Comparison of ENCODE assay signal across 14 cellular contexts in the genomic region with DNA sequence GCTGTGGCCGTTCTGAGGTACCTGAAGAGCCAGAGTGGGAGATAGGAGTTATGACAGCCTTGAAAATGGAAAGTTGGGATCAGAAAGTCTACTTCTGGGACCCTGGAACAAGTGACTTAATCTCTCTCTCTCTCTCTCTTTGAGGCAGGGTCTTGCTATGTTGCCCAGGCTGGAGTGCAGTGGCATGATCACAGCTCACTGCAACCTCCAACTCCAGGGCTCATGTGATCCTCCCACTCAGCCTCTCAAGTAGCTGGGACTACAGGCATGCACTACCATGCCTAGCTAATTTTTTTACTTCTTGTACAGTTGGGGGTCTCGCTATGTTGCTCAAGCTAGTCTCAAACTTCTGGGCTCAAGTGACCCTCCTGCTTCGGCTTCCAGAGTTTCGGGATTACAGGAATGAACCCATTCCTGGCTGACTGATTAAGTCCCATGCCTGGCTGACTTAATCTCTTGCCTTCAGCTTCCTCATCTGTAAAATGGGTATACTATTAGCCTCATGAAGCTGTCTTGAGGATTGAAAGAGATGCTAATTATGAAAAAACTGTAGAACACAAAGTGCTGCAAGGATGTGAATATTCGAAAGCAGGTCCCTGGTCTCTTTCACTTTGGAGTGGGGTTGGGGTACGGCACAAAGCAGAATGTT.
DNase-seq lines count a peak whose midpoint lies in the region; ATAC-seq, FAIRE-seq and TF ChIP-seq lines count a peak whose summit lies in the region.
"Had no signal": no experiment of that assay in that cellular context is flagged by ENCODE, and none has a peak within 500 bp of the region (broad histone marks: within the 10 kb centered on the region; RNA-seq: fewer than 3 reads in every experiment).

No MANE protein-coding gene starts in this region.

- in situ Hi-C loops in HepG2 (cut with HindIII; ENCODE audit: extremely low pct_ligation_motif_present, low pct_unique_long_range_greater_than_20kb), result no loop called here

- H3K27ac ChIP-seq in MM.1S (ENCODE audit: low read length) (peak overlapping the region; percentile 97), HepG2 (ENCODE audit: extremely low read length, insufficient read depth, low read length) (no peak overlapping the region), thymus (ENCODE audit: low read depth) (peak overlapping the region; percentile 98)

- no peaks in the 10 kb centered on the region for H3K27me3 ChIP-seq in MM.1S (replicated peaks; ENCODE audit: insufficient read depth, low read length)
- no peaks in the 10 kb centered on the region for H3K27me3 ChIP-seq in HepG2 (ENCODE audit: control insufficient read depth in 1 of 2, insufficient read depth in 2 of 2, low read length in 2 of 2)
- no peaks in the 10 kb centered on the region for H3K27me3 ChIP-seq in thymus (ENCODE audit: control insufficient read depth, insufficient read depth)
- H3K27me3 ChIP-seq: body of pancreas, pancreas had no signal

- CTCF ChIA-PET in activated naive CD4-positive, alpha-beta T cell treated with anti-CD3 and anti-CD28 coated beads, Interleukin-2, amount 10 ng/mL, durations not matched to agents 7 days and 5 days (lab: Charles Lee), result interaction anchor here (1.7 to 5.6 kb wide), 2 partner anchors 12 to 16 kb away, joined by 6 to 43 read pairs; no protein-coding TSS in a partner anchor
- CTCF ChIA-PET in HepG2 (lab: Yijun Ruan, JAX; ENCODE audit: low intra/inter-chr PET ratio, low total read pairs), result no interaction called here

- H3K79me2 ChIP-seq in MM.1S (ENCODE audit: low read length) (peaks cover 4% of the 10 kb centered on the region; the same call in 1 of the 2 replicates), HepG2 (ENCODE audit: insufficient read depth, low read length) (no peaks in the 10 kb centered on the region)

- H3K4me3 Mint-ChIP-seq in activated naive CD4-positive, alpha-beta T cell treated with anti-CD3 and anti-CD28 coated beads, Interleukin-2, amount 50 U/mL, for 24 hours, result no peak overlapping the region
- H3K4me3 Mint-ChIP-seq in activated naive CD4-positive, alpha-beta T cell treated with anti-CD3 and anti-CD28 coated beads, Interleukin-2, amount 10 ng/mL, durations not matched to agents 7 days and 5 days, result no peak overlapping the region
- H3K4me3 Mint-ChIP-seq: activated B cell treated with CpG ODN at 0.5 μM for 24 hours had no signal

- no peaks in the 10 kb centered on the region for H3K27me3 Mint-ChIP-seq in activated naive CD4-positive, alpha-beta T cell treated with anti-CD3 and anti-CD28 coated beads, Interleukin-2, amount 50 U/mL, for 24 hours
- H3K27me3 Mint-ChIP-seq in activated naive CD4-positive, alpha-beta T cell treated with anti-CD3 and anti-CD28 coated beads, Interleukin-2, amount 10 ng/mL, durations not matched to agents 7 days and 5 days, result peaks cover 9% of the 10 kb centered on the region
- H3K27me3 Mint-ChIP-seq: activated B cell treated with CpG ODN at 0.5 μM for 24 hours had no signal

- BruUV-seq in HepG2 (replicated peaks; lab: Mats Ljungman, UMichigan), result no TSS peak

- FAIRE-seq in HepG2 (lab: Jason Lieb, UNC), result no peak
- FAIRE-seq: keratinocyte, pancreas, urothelium cell line had no signal

- H3K9me3 ChIP-seq in MM.1S (replicated peaks; ENCODE audit: insufficient read depth, low read length), result no peaks in the 10 kb centered on the region
- no peaks in the 10 kb centered on the region for H3K9me3 ChIP-seq in HepG2 (ENCODE audit: low read length)
- no peaks in the 10 kb centered on the region for H3K9me3 ChIP-seq in thymus (ENCODE audit: control insufficient read depth)
- H3K9me3 ChIP-seq: body of pancreas, pancreas had no signal

- H3K4me2 ChIP-seq in MM.1S (ENCODE audit: low read depth, low read length) (peak overlapping the region; percentile 50), HepG2 (ENCODE audit: low read depth, low read length) (no peak overlapping the region)

- H3K4me1 ChIP-seq in MM.1S (ENCODE audit: low read length), result peaks cover 52% of the 10 kb centered on the region
- peaks cover 4% of the 10 kb centered on the region for H3K4me1 ChIP-seq in HepG2 (ENCODE audit: insufficient read depth, low read length)
- peaks cover 65% of the 10 kb centered on the region for H3K4me1 ChIP-seq in thymus (ENCODE audit: control insufficient read depth, insufficient read depth, low read length)
- H3K4me1 ChIP-seq: body of pancreas, pancreas had no signal

- peaks cover 28% of the 10 kb centered on the region for H3F3A ChIP-seq in MM.1S (ENCODE audit: insufficient read depth, low read length)

- H3K36me3 ChIP-seq in MM.1S (replicated peaks; ENCODE audit: insufficient read depth, low read length) (no peaks in the 10 kb centered on the region), HepG2 (replicated peaks in 1 of 2; ENCODE audit: control insufficient read depth in 1 of 2, insufficient read depth in 2 of 2, low read length in 2 of 2) (no peaks in the 10 kb centered on the region; a peak in 2 of 5 replicates), thymus (ENCODE audit: control insufficient read depth, insufficient read depth) (no peaks in the 10 kb centered on the region)
- H3K36me3 ChIP-seq: pancreas had no signal

- peaks cover 4% of the 10 kb centered on the region for H3K36me3 Mint-ChIP-seq in activated naive CD4-positive, alpha-beta T cell treated with anti-CD3 and anti-CD28 coated beads, Interleukin-2, amount 50 U/mL, for 24 hours
- peaks cover 7% of the 10 kb centered on the region for H3K36me3 Mint-ChIP-seq in activated naive CD4-positive, alpha-beta T cell treated with anti-CD3 and anti-CD28 coated beads, Interleukin-2, amount 10 ng/mL, durations not matched to agents 7 days and 5 days

- H4K20me1 ChIP-seq in MM.1S (ENCODE audit: insufficient read depth, low read length) (no peaks in the 10 kb centered on the region), HepG2 (ENCODE audit: insufficient read depth, low read length) (no peaks in the 10 kb centered on the region)

- POLR2A ChIA-PET in HepG2 (lab: Yijun Ruan, JAX), result no interaction called here

- H2AFZ ChIP-seq in MM.1S (ENCODE audit: low read length) (peak overlapping the region; percentile 20; the same call in 1 of the 2 replicates), HepG2 (ENCODE audit: low read length) (no peak overlapping the region)

- TF ChIP-seq RAD21 in HepG2 (CRISPR knock-in tag; IDR thresholded peaks at IDR 0.05), result no peak

- no peak for DNase-seq in activated naive CD4-positive, alpha-beta T cell treated with anti-CD3 and anti-CD28 coated beads, Interleukin-2, amount 10 ng/mL, durations not matched to agents 7 days and 5 days
- no peak for DNase-seq in MM.1S
- no peak for DNase-seq in HepG2 (ENCODE audit: low spot score)
- no peak for DNase-seq in NCI-H510A (lab: John Stamatoyannopoulos, UW)
- DNase-seq in omental fat pad (ENCODE audit: low spot score), result no peak
- DNase-seq: NCI-H2029, pancreas had no signal

- peak overlapping the region; percentile 91 for H3K27ac Mint-ChIP-seq in activated naive CD4-positive, alpha-beta T cell treated with anti-CD3 and anti-CD28 coated beads, Interleukin-2, amount 50 U/mL, for 24 hours
- H3K27ac Mint-ChIP-seq in activated naive CD4-positive, alpha-beta T cell treated with anti-CD3 and anti-CD28 coated beads, Interleukin-2, amount 10 ng/mL, durations not matched to agents 7 days and 5 days, result no peak overlapping the region
- H3K27ac Mint-ChIP-seq: activated B cell treated with CpG ODN at 0.5 μM for 24 hours had no signal

- ATAC-seq in HepG2, result no peak
- no peak for ATAC-seq in HG02938 (IDR thresholded peaks at IDR 0.05; ENCODE audit: unreplicated experiment)
- ATAC-seq in omental fat pad (ENCODE audit: low FRiP score), result no peak

- no peak overlapping the region for H3K4me3 ChIP-seq in MM.1S (ENCODE audit: low read length)
- H3K4me3 ChIP-seq in HepG2 (replicated peaks in 1 of 3; ENCODE audit: insufficient read depth in 1 of 3, low read depth in 2 of 3, low read length in 3 of 3), result no peak overlapping the region
- H3K4me3 ChIP-seq in thymus (ENCODE audit: low read length), result peak overlapping the region; percentile 1
- H3K4me3 ChIP-seq: body of pancreas, pancreas had no signal

- H3K9ac ChIP-seq in MM.1S (ENCODE audit: low read length) (peak overlapping the region; percentile 46; the same call in 1 of the 2 replicates), HepG2 (ENCODE audit: insufficient read depth, low read depth, low read length) (no peak overlapping the region)

- TF ChIP-seq CTCF in MM.1S (IDR thresholded peaks at IDR 0.05; ENCODE audit: low read length) (no peak), HepG2 (CRISPR knock-in tag; IDR thresholded peaks at IDR 0.05) (no peak), omental fat pad (IDR thresholded peaks at IDR 0.05) (no peak)

- peaks cover 28% of the 10 kb centered on the region for H3K4me1 Mint-ChIP-seq in activated naive CD4-positive, alpha-beta T cell treated with anti-CD3 and anti-CD28 coated beads, Interleukin-2, amount 50 U/mL, for 24 hours
- H3K4me1 Mint-ChIP-seq in activated naive CD4-positive, alpha-beta T cell treated with anti-CD3 and anti-CD28 coated beads, Interleukin-2, amount 10 ng/mL, durations not matched to agents 7 days and 5 days, result peaks cover 5% of the 10 kb centered on the region

- no peak for TF ChIP-seq POLR2A in HepG2 (IDR thresholded peaks at IDR 0.05; ENCODE audit: insufficient read depth in 1 of 2, low read depth in 2 of 2, low read length in 2 of 2)

- 95% methylated on average over 6 of the region's 6 CpGs for WGBS in HepG2 (ENCODE audit: low lambda C conversion rate)
- 81% methylated on average over 6 of the region's 6 CpGs for WGBS in thymus

- peaks cover 5% of the 10 kb centered on the region for H3K9me3 Mint-ChIP-seq in activated naive CD4-positive, alpha-beta T cell treated with anti-CD3 and anti-CD28 coated beads, Interleukin-2, amount 50 U/mL, for 24 hours
- H3K9me3 Mint-ChIP-seq in activated naive CD4-positive, alpha-beta T cell treated with anti-CD3 and anti-CD28 coated beads, Interleukin-2, amount 10 ng/mL, durations not matched to agents 7 days and 5 days, result no peaks in the 10 kb centered on the region
- H3K9me3 Mint-ChIP-seq: activated B cell treated with CpG ODN at 0.5 μM for 24 hours had no signal

- intact Hi-C loops in HepG2 (cut with micrococcal nuclease; ENCODE audit: unreplicated experiment), result no loop called here

- TF ChIP-seq EP300 in HepG2 (IDR thresholded peaks at IDR 0.05; ENCODE audit: low read depth in 2 of 2, low read length in 2 of 2), result no peak
- no peak for TF ChIP-seq EP300 in HepG2 (CRISPR knock-in tag; IDR thresholded peaks at IDR 0.05; ENCODE audit: borderline replicate concordance)

- H3K9me2 ChIP-seq in MM.1S (replicated peaks; ENCODE audit: insufficient read depth, low read length), result no peaks in the 10 kb centered on the region

TF ChIP-seq in HepG2, 621 proteins besides CTCF, POLR2A, EP300 and RAD21 (continues in another document):
- no peak for TF ChIP-seq NCOA2 (CRISPR knock-in tag; IDR thresholded peaks at IDR 0.05)
- TF ChIP-seq ZNF629 (CRISPR knock-in tag; conservative IDR thresholded peaks at IDR 0.05), result peak; percentile 56
